Comparison of ENCODE assay signal across 1 cellular context in the genomic region with DNA sequence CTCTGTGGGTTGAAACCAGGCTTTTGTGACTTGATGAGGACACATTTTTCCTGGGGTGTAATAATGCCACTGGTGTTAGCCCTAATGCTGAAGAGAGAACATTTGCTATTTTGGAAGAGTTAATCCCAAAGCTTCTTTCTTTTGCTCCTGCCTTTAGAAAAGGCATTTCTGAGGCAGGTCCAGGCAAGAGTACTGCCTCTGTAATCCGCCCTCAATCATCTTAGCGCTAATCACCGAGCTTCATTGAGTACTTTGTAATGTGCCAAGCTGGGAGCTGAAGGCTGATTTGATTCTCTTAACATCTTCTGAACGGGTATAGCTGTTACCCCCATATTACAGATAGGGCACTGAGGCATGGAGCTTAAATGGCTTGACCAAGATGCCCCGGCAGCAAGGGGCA.
TF ChIP-seq lines count a peak whose summit lies in the region.

No MANE protein-coding gene starts in this region.

TF ChIP-seq in WTC11, 78 proteins besides CTCF, POLR2A, EP300 and RAD21 (continued from another document):
- TF ChIP-seq, protein P1, sequence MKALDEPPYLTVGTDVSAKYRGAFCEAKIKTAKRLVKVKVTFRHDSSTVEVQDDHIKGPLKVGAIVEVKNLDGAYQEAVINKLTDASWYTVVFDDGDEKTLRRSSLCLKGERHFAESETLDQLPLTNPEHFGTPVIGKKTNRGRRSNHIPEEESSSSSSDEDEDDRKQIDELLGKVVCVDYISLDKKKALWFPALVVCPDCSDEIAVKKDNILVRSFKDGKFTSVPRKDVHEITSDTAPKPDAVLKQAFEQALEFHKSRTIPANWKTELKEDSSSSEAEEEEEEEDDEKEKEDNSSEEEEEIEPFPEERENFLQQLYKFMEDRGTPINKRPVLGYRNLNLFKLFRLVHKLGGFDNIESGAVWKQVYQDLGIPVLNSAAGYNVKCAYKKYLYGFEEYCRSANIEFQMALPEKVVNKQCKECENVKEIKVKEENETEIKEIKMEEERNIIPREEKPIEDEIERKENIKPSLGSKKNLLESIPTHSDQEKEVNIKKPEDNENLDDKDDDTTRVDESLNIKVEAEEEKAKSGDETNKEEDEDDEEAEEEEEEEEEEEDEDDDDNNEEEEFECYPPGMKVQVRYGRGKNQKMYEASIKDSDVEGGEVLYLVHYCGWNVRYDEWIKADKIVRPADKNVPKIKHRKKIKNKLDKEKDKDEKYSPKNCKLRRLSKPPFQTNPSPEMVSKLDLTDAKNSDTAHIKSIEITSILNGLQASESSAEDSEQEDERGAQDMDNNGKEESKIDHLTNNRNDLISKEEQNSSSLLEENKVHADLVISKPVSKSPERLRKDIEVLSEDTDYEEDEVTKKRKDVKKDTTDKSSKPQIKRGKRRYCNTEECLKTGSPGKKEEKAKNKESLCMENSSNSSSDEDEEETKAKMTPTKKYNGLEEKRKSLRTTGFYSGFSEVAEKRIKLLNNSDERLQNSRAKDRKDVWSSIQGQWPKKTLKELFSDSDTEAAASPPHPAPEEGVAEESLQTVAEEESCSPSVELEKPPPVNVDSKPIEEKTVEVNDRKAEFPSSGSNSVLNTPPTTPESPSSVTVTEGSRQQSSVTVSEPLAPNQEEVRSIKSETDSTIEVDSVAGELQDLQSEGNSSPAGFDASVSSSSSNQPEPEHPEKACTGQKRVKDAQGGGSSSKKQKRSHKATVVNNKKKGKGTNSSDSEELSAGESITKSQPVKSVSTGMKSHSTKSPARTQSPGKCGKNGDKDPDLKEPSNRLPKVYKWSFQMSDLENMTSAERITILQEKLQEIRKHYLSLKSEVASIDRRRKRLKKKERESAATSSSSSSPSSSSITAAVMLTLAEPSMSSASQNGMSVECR (CRISPR knock-in tag; IDR thresholded peaks at IDR 0.05; ENCODE audit: borderline replicate concordance), result no peak
- no peak for TF ChIP-seq ZNF138 (CRISPR knock-in tag; conservative IDR thresholded peaks at IDR 0.05)
- no peak for TF ChIP-seq ZNF423 (CRISPR knock-in tag; IDR thresholded peaks at IDR 0.05)
- TF ChIP-seq HMGA2 (CRISPR knock-in tag; IDR thresholded peaks at IDR 0.05), result no peak
- TF ChIP-seq NFYB (CRISPR knock-in tag; conservative IDR thresholded peaks at IDR 0.05; ENCODE audit: low read depth), result no peak
- TF ChIP-seq ETV6 (CRISPR knock-in tag; IDR thresholded peaks at IDR 0.05), result no peak
- TF ChIP-seq, protein P2, sequence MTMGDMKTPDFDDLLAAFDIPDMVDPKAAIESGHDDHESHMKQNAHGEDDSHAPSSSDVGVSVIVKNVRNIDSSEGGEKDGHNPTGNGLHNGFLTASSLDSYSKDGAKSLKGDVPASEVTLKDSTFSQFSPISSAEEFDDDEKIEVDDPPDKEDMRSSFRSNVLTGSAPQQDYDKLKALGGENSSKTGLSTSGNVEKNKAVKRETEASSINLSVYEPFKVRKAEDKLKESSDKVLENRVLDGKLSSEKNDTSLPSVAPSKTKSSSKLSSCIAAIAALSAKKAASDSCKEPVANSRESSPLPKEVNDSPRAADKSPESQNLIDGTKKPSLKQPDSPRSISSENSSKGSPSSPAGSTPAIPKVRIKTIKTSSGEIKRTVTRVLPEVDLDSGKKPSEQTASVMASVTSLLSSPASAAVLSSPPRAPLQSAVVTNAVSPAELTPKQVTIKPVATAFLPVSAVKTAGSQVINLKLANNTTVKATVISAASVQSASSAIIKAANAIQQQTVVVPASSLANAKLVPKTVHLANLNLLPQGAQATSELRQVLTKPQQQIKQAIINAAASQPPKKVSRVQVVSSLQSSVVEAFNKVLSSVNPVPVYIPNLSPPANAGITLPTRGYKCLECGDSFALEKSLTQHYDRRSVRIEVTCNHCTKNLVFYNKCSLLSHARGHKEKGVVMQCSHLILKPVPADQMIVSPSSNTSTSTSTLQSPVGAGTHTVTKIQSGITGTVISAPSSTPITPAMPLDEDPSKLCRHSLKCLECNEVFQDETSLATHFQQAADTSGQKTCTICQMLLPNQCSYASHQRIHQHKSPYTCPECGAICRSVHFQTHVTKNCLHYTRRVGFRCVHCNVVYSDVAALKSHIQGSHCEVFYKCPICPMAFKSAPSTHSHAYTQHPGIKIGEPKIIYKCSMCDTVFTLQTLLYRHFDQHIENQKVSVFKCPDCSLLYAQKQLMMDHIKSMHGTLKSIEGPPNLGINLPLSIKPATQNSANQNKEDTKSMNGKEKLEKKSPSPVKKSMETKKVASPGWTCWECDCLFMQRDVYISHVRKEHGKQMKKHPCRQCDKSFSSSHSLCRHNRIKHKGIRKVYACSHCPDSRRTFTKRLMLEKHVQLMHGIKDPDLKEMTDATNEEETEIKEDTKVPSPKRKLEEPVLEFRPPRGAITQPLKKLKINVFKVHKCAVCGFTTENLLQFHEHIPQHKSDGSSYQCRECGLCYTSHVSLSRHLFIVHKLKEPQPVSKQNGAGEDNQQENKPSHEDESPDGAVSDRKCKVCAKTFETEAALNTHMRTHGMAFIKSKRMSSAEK (CRISPR knock-in tag; IDR thresholded peaks at IDR 0.05; ENCODE audit: borderline replicate concordance), result no peak
- no peak for TF ChIP-seq FOXP1 (CRISPR knock-in tag; IDR thresholded peaks at IDR 0.05; ENCODE audit: borderline replicate concordance)
- TF ChIP-seq, protein P3, sequence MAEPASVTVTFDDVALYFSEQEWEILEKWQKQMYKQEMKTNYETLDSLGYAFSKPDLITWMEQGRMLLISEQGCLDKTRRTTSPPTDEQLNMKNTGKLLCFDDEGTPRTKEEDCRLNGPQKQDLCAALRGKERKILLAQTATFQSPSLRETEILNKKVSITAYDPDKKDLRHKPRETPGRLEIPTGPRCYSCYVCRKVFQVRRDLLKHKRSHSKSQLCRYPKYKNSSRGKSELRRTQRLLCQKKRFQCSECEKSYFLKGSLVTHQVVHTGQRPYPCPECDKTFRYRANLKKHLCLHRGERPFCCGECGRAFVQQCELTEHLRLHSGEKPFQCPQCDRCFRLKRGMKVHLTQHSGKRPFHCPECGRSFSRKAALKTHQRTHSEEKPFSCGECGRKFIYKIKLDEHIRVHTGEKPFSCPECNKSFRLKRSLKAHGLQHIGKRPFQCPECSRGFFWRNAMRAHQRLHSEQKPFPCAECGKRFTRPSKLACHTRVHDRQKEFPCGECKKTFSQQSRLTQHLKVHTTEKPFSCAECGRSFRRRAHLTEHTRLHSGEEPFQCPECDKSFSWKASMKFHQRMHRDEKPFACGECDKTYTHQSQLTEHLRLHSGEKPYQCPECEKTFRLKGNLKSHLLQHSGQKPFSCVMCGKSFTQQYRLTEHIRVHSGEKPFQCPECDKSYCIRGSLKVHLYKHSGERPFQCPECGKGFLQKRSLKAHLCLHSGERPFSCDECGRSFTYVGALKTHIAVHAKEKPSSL (CRISPR knock-in tag; conservative IDR thresholded peaks at IDR 0.05), result no peak
